1 cellular context compared by ENCODE assay signal in the genomic region with DNA sequence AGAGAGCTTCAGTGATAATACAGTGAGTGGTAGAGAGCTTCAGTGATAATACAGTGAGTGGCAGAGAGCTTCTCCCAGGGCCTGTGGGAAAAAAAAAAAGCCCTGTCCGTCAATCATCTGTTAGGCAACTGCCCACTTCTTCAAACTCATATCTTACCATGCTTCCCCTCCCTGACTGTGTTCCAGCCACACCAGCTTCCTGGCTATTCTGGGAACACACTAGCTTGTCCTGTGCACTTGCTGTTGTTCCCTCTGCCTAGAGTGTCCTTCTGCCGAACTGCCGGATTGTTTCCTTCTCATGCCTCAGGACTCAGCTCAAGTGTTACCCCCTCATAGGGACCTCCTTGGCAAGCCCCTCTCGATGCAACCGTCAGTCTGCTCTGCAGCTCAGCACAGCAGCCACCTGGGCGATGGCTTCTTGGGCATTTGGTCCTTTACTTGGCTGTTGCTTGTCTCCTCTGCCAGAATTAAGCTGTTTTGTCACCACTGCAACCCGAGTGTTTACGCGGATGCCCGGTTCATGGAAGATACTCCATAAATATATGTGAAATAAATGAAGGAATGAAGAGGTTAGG.
TF ChIP-seq lines count a peak whose summit lies in the region.

No MANE protein-coding gene starts in this region.

TF ChIP-seq in GM23338, 12 proteins besides CTCF, POLR2A, EP300 and RAD21 (continued from another document):
- TF ChIP-seq, protein P1, sequence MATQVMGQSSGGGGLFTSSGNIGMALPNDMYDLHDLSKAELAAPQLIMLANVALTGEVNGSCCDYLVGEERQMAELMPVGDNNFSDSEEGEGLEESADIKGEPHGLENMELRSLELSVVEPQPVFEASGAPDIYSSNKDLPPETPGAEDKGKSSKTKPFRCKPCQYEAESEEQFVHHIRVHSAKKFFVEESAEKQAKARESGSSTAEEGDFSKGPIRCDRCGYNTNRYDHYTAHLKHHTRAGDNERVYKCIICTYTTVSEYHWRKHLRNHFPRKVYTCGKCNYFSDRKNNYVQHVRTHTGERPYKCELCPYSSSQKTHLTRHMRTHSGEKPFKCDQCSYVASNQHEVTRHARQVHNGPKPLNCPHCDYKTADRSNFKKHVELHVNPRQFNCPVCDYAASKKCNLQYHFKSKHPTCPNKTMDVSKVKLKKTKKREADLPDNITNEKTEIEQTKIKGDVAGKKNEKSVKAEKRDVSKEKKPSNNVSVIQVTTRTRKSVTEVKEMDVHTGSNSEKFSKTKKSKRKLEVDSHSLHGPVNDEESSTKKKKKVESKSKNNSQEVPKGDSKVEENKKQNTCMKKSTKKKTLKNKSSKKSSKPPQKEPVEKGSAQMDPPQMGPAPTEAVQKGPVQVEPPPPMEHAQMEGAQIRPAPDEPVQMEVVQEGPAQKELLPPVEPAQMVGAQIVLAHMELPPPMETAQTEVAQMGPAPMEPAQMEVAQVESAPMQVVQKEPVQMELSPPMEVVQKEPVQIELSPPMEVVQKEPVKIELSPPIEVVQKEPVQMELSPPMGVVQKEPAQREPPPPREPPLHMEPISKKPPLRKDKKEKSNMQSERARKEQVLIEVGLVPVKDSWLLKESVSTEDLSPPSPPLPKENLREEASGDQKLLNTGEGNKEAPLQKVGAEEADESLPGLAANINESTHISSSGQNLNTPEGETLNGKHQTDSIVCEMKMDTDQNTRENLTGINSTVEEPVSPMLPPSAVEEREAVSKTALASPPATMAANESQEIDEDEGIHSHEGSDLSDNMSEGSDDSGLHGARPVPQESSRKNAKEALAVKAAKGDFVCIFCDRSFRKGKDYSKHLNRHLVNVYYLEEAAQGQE (IDR thresholded peaks at IDR 0.05; ENCODE audit: unreplicated experiment): no peak
- no peak for TF ChIP-seq STAT1 (IDR thresholded peaks at IDR 0.05; ENCODE audit: unreplicated experiment)
- TF ChIP-seq JUNB (IDR thresholded peaks at IDR 0.05; ENCODE audit: unreplicated experiment): no peak
- TF ChIP-seq CREB1 (CRISPR knock-in tag; IDR thresholded peaks at IDR 0.05; ENCODE audit: low read depth): no peak
- TF ChIP-seq EZH2phosphoT487 (IDR thresholded peaks at IDR 0.05; ENCODE audit: unreplicated experiment): no peak
- TF ChIP-seq, protein P2, sequence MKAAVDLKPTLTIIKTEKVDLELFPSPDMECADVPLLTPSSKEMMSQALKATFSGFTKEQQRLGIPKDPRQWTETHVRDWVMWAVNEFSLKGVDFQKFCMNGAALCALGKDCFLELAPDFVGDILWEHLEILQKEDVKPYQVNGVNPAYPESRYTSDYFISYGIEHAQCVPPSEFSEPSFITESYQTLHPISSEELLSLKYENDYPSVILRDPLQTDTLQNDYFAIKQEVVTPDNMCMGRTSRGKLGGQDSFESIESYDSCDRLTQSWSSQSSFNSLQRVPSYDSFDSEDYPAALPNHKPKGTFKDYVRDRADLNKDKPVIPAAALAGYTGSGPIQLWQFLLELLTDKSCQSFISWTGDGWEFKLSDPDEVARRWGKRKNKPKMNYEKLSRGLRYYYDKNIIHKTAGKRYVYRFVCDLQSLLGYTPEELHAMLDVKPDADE (IDR thresholded peaks at IDR 0.05): no peak
- TF ChIP-seq NANOG (IDR thresholded peaks at IDR 0.05; ENCODE audit: borderline replicate concordance): no peak
- no peak for TF ChIP-seq ZNF114 (CRISPR knock-in tag; IDR thresholded peaks at IDR 0.05)
